In the genomic region with DNA sequence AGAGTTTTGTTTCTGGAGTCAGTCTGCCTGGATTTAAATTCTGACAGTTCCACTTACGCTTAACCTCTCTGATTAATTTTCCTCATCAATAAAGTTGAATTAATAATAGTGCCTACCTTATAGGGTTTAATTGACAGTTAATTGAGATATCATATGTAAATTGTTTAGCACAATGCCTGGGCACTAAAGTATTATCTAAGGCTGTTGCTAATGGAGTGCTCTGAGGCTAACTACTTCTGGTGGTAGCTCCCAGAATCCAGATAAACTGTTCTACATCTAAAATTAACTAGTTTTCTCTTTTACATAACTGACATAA, we compare ENCODE assay signal across 11 cellular contexts. TPM values are rescaled to one million over a fixed set of nuclear protein-coding genes. Genes with fewer than 3 reads are reported as not detected.
DNase-seq lines count a peak whose midpoint lies in the region; TF ChIP-seq lines count a peak whose summit lies in the region.
"Had no signal": no experiment of that assay in that cellular context is flagged by ENCODE, and none has a peak within 500 bp of the region (broad histone marks: within the 10 kb centered on the region; RNA-seq: fewer than 3 reads in every experiment).

No MANE protein-coding gene starts in this region.

- H3K4me1 ChIP-seq in adipocyte (ENCODE audit: control insufficient read depth, insufficient read depth, low read length) (peaks cover 64% of the 10 kb centered on the region), liver (ENCODE audit: control insufficient read depth in 4 of 4, insufficient read depth in 4 of 4, low read length in 3 of 4) (peaks cover 6 to 47% (median 13%) of the 10 kb centered on the region in 4 donors), transverse colon (peaks cover 3 to 34% (median 14%) of the 10 kb centered on the region in 4 donors), BE2C (no peaks in the 10 kb centered on the region)

- peaks cover 18% of the 10 kb centered on the region for H3K9me3 ChIP-seq in adipocyte (ENCODE audit: control insufficient read depth, low read length)
- peaks cover 0 to 2% (median 0%) of the 10 kb centered on the region in 4 donors for H3K9me3 ChIP-seq in liver (ENCODE audit: control insufficient read depth in 4 of 4, low read length in 3 of 4)
- peaks cover 11 to 16% of the 10 kb centered on the region in 2 donors for H3K9me3 ChIP-seq in transverse colon
- H3K9me3 ChIP-seq in BE2C = no peaks in the 10 kb centered on the region

- 36% methylated on average over 1 of the region's 1 CpG for WGBS in liver
- 50 to 54% methylated on average over 1 of the region's 1 CpG for WGBS in transverse colon (ENCODE audit: low coverage in 1 of 2), 2 donors

- peaks cover 23% of the 10 kb centered on the region for H3K36me3 Mint-ChIP-seq in activated naive CD4-positive, alpha-beta T cell treated with anti-CD3 and anti-CD28 coated beads, Interleukin-2, amount 50 U/mL, for 24 hours

- no peak for TF ChIP-seq CTCF in liver (IDR thresholded peaks at IDR 0.05; ENCODE audit: low read depth, low read length, missing input control)
- no peak for TF ChIP-seq CTCF in transverse colon (IDR thresholded peaks at IDR 0.05)
- no peak for TF ChIP-seq CTCF in GM13977 (IDR thresholded peaks at IDR 0.05; ENCODE audit: extremely low read depth, insufficient read depth, missing control alignments)
- TF ChIP-seq CTCF in BE2C (IDR thresholded peaks at IDR 0.05; ENCODE audit: low read depth, low read length) = no peak

- H3K9ac ChIP-seq in adipocyte (ENCODE audit: low read length) (peak overlapping the region; percentile 71), liver (ENCODE audit: low read depth in 1 of 2, low read length in 2 of 2) (peak overlapping the region; percentile 50 to 89)

- no peaks in the 10 kb centered on the region for H3K27me3 Mint-ChIP-seq in activated naive CD4-positive, alpha-beta T cell treated with anti-CD3 and anti-CD28 coated beads, Interleukin-2, amount 50 U/mL, for 24 hours

- no peak for TF ChIP-seq POLR2A in transverse colon (IDR thresholded peaks at IDR 0.05)

- TF ChIP-seq EP300 in transverse colon (IDR thresholded peaks at IDR 0.05; ENCODE audit: low read depth) = no peak

- H3K4me1 Mint-ChIP-seq in activated naive CD4-positive, alpha-beta T cell treated with anti-CD3 and anti-CD28 coated beads, Interleukin-2, amount 50 U/mL, for 24 hours = peaks cover 68% of the 10 kb centered on the region

- H3K27me3 ChIP-seq in adipocyte (replicated peaks; ENCODE audit: control insufficient read depth, insufficient read depth, low read length) (no peaks in the 10 kb centered on the region), liver (ENCODE audit: control insufficient read depth in 4 of 4, insufficient read depth in 4 of 4, low read length in 3 of 4) (no peaks in the 10 kb centered on the region), transverse colon (no peaks in the 10 kb centered on the region), BE2C (no peaks in the 10 kb centered on the region)

- intact Hi-C loops in transverse colon (cut with DNase I; ENCODE audit: low total_unique reads) = no loop called here

- H3K27ac ChIP-seq in liver (ENCODE audit: low read depth in 1 of 2, low read length in 2 of 2) (peak overlapping the region; percentile 78 to 82), transverse colon (peak overlapping the region in 3 of 4 donors; percentile 4 to 53 (median 39))

- peak overlapping the region; percentile 0 for H3K27ac Mint-ChIP-seq in activated naive CD4-positive, alpha-beta T cell treated with anti-CD3 and anti-CD28 coated beads, Interleukin-2, amount 50 U/mL, for 24 hours

- no peak for DNase-seq in activated naive CD4-positive, alpha-beta T cell (lab: John Stamatoyannopoulos, UW)
- DNase-seq in adipocyte (ENCODE audit: low read depth) = no peak
- DNase-seq in transverse colon = no peak
- no peak for DNase-seq in GM13977 (ENCODE audit: low spot score)
- no peak for DNase-seq in BE2C
- DNase-seq in A172 (ENCODE audit: low spot score) = no peak
- DNase-seq: head of caudate nucleus, NCI-H1048, SHP77 treated with DMSO at 0.1 percent for 48 hours had no signal

- H3K9me3 Mint-ChIP-seq in activated naive CD4-positive, alpha-beta T cell treated with anti-CD3 and anti-CD28 coated beads, Interleukin-2, amount 50 U/mL, for 24 hours = peaks cover 15% of the 10 kb centered on the region

- H3K36me3 ChIP-seq in adipocyte (ENCODE audit: control insufficient read depth, insufficient read depth, low read length, severe bottlenecking) = peaks cover 7% of the 10 kb centered on the region
- peaks cover 0 to 9% (median 2%) of the 10 kb centered on the region in 4 donors for H3K36me3 ChIP-seq in liver (ENCODE audit: control insufficient read depth in 4 of 4, insufficient read depth in 3 of 4, low read depth in 1 of 4, low read length in 3 of 4)
- H3K36me3 ChIP-seq in transverse colon = peaks cover 0 to 23% (median 0%) of the 10 kb centered on the region in 4 donors
- H3K36me3 ChIP-seq in BE2C = no peaks in the 10 kb centered on the region

- H3K4me3 ChIP-seq in adipocyte (ENCODE audit: low read length) (peak overlapping the region; percentile 79), liver (ENCODE audit: low read depth in 1 of 3, low read length in 3 of 3) (peak overlapping the region; percentile 37 to 56 (median 39)), transverse colon (peak overlapping the region in 1 of 4 donors; percentile 6), BE2C (ENCODE audit: low read depth, low read length) (no peak overlapping the region)

- no peak for TF ChIP-seq RAD21 in liver (IDR thresholded peaks at IDR 0.05)

- peak overlapping the region; percentile 27 for H3K4me3 Mint-ChIP-seq in activated naive CD4-positive, alpha-beta T cell treated with anti-CD3 and anti-CD28 coated beads, Interleukin-2, amount 50 U/mL, for 24 hours

- in situ Hi-C loops in transverse colon (cut with MboI; ENCODE audit: low pct_ligation_motif_present in 1 of 4, low pct_unique_long_range_greater_than_20kb in 1 of 4, low sequenced_read_pairs in 3 of 4) (no loop called here), GM13977 (cut with MboI; ENCODE audit: low pct_unique_long_range_greater_than_20kb, low sequenced_read_pairs, unreplicated experiment) (no loop called here)

TF ChIP-seq in liver, 16 proteins besides CTCF, POLR2A, EP300 and RAD21:
- TF ChIP-seq, protein P1, sequence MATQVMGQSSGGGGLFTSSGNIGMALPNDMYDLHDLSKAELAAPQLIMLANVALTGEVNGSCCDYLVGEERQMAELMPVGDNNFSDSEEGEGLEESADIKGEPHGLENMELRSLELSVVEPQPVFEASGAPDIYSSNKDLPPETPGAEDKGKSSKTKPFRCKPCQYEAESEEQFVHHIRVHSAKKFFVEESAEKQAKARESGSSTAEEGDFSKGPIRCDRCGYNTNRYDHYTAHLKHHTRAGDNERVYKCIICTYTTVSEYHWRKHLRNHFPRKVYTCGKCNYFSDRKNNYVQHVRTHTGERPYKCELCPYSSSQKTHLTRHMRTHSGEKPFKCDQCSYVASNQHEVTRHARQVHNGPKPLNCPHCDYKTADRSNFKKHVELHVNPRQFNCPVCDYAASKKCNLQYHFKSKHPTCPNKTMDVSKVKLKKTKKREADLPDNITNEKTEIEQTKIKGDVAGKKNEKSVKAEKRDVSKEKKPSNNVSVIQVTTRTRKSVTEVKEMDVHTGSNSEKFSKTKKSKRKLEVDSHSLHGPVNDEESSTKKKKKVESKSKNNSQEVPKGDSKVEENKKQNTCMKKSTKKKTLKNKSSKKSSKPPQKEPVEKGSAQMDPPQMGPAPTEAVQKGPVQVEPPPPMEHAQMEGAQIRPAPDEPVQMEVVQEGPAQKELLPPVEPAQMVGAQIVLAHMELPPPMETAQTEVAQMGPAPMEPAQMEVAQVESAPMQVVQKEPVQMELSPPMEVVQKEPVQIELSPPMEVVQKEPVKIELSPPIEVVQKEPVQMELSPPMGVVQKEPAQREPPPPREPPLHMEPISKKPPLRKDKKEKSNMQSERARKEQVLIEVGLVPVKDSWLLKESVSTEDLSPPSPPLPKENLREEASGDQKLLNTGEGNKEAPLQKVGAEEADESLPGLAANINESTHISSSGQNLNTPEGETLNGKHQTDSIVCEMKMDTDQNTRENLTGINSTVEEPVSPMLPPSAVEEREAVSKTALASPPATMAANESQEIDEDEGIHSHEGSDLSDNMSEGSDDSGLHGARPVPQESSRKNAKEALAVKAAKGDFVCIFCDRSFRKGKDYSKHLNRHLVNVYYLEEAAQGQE (IDR thresholded peaks at IDR 0.05) = no peak
- TF ChIP-seq HNF4G (IDR thresholded peaks at IDR 0.05) = no peak
- TF ChIP-seq GABPA (IDR thresholded peaks at IDR 0.05 in 1 of 2, conservative IDR thresholded peaks at IDR 0.05 in 1 of 2) = no peak
- TF ChIP-seq YY1 (IDR thresholded peaks at IDR 0.05) = no peak
- TF ChIP-seq, protein P2, sequence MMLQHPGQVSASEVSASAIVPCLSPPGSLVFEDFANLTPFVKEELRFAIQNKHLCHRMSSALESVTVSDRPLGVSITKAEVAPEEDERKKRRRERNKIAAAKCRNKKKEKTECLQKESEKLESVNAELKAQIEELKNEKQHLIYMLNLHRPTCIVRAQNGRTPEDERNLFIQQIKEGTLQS (IDR thresholded peaks at IDR 0.05) = no peak
- TF ChIP-seq TAF1 (conservative IDR thresholded peaks at IDR 0.05) = no peak
- no peak for TF ChIP-seq FOXA1 (IDR thresholded peaks at IDR 0.05)
- no peak for TF ChIP-seq FOXA2 (IDR thresholded peaks at IDR 0.05)
- no peak for TF ChIP-seq EGR1 (IDR thresholded peaks at IDR 0.05; ENCODE audit: low read depth in 2 of 2)
- TF ChIP-seq JUND (IDR thresholded peaks at IDR 0.05) = no peak
- TF ChIP-seq, protein P3, sequence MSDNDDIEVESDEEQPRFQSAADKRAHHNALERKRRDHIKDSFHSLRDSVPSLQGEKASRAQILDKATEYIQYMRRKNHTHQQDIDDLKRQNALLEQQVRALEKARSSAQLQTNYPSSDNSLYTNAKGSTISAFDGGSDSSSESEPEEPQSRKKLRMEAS (IDR thresholded peaks at IDR 0.05) = no peak

RNA-seq across cellular contexts. Expression of gene FOXN2, which starts 29.9 kb away (rescaled TPM):
- total RNA-seq in liver (10 to 100 TPM; 23.8 to 27.5 TPM), transverse colon (10 to 100 TPM; 20.2 to 42.2 (median 23.6) TPM)
- polyA plus RNA-seq in liver = 10 to 100 TPM in 1 of 2 donors, 1 to 10 TPM in 1; 6.4 to 18.6 TPM
- polyA plus RNA-seq in BE2C (2012; ENCODE audit: insufficient read depth, insufficient read length, low read depth) = 6.3 TPM
- total RNA-seq in A172 (2014; rRNA removed; shearing (Covaris generic)) = 28.0 and 38.2 TPM in 2 replicates
